Comparison of ENCODE assay signal across 8 cellular contexts in the genomic region with DNA sequence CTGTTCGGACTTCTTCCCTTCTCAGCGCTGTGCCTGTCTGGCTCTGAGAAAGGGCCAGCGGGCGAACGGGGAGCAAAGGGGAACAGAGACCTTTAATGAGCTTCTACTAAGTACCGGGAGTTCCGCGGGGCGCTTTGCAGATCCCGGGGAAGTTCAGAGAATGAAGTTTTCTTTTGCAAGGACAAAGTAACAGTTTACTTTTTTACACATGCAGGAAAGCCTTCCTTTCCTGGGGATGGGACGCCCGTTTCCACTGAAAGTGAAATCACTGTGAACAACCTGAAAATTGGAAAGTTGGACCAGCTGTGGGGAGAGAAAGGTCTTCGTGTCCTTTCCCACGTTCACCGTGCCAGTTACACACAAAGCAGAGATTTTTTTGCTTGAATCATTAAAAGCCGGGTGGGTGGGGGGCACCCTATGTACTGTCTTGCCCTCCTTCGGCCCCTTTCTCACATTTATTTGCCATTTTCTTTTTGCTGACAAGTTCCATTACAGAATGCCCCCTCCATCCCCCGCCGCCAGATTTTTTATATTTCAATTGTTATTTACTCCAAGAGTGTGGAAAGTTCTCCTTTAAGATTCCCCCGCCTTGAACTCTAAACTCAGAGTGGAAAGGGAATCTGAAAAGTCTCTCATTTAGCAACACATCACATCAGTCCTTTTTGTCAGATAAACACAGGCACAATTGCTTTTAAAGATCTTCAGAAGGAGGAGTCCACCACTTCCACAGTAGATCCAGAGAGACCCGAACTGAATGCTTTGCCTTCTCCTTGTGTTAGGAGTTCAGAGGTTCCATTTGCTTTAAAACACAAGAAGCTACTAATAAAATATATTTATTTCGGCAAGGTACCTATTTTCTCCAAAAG. TPM values are rescaled to one million over a fixed set of nuclear protein-coding genes. Genes with fewer than 3 reads are reported as not detected.
A peak's percentile ranks its signal among the peaks of the same experiment; 100 is the strongest.
DNase-seq lines count a peak whose midpoint lies in the region; ATAC-seq, FAIRE-seq and TF ChIP-seq lines count a peak whose summit lies in the region.

No MANE protein-coding gene starts in this region.

- H3K27ac Mint-ChIP-seq in activated T-helper 1 cell treated with anti-CD3 and anti-CD28 coated beads, Interleukin-12 subunit alpha, Interleukin-12 subunit beta, Interleukin-2, Interleukin-4 antibody, amounts not matched to agents 30 ng/mL and 10 ng/mL and 1 ng/mL, durations not matched to agents 14 hours and 24 hours and 36 hours, result peak overlapping the region; percentile 7

- no peaks in the 10 kb centered on the region for H3K36me3 Mint-ChIP-seq in activated T-helper 1 cell treated with anti-CD3 and anti-CD28 coated beads, Interleukin-12 subunit alpha, Interleukin-12 subunit beta, Interleukin-2, Interleukin-4 antibody, amounts not matched to agents 30 ng/mL and 10 ng/mL and 1 ng/mL, durations not matched to agents 14 hours and 24 hours and 36 hours (ENCODE audit: low read depth)

- intact Hi-C loops in activated T-helper 1 cell treated with anti-CD3 and anti-CD28 coated beads, Interleukin-12 subunit alpha, Interleukin-12 subunit beta, Interleukin-2, Interleukin-4 antibody, amounts not matched to agents 30 ng/mL and 10 ng/mL and 1 ng/mL, durations not matched to agents 14 hours and 24 hours and 36 hours (cut with micrococcal nuclease), result loop anchor here (2.0 to 5.0 kb wide), 3 partner anchors 26 to 630 kb away; partner anchors contain the start of genes ATIC and BARD1
- intact Hi-C loops in left ventricle myocardium superior (cut with micrococcal nuclease), result no loop called here

- peak overlapping the region; percentile 85 for H3K4me3 Mint-ChIP-seq in activated T-helper 1 cell treated with anti-CD3 and anti-CD28 coated beads, Interleukin-12 subunit alpha, Interleukin-12 subunit beta, Interleukin-2, Interleukin-4 antibody, amounts not matched to agents 30 ng/mL and 10 ng/mL and 1 ng/mL, durations not matched to agents 14 hours and 24 hours and 36 hours

- DNase-seq in GM06990 (ENCODE audit: extremely low read depth, insufficient read length), result no peak
- no peak for DNase-seq in activated T-helper 1 cell treated with anti-CD3 and anti-CD28 coated beads, Interleukin-12 subunit alpha, Interleukin-12 subunit beta, Interleukin-2, Interleukin-4 antibody, amounts not matched to agents 30 ng/mL and 10 ng/mL and 1 ng/mL, durations not matched to agents 14 hours and 24 hours and 36 hours (ENCODE audit: low spot score)
- peak; percentile 55 for DNase-seq in left ventricle myocardium superior
- DNase-seq in RCC 7860 (ENCODE audit: low spot score), result no peak
- DNase-seq in NCI-H146 treated with DMSO at 0.1 percent for 48 hours (lab: John Stamatoyannopoulos, UW; ENCODE audit: unreplicated experiment), result no peak

- peaks cover 11% of the 10 kb centered on the region for H3K4me1 Mint-ChIP-seq in activated T-helper 1 cell treated with anti-CD3 and anti-CD28 coated beads, Interleukin-12 subunit alpha, Interleukin-12 subunit beta, Interleukin-2, Interleukin-4 antibody, amounts not matched to agents 30 ng/mL and 10 ng/mL and 1 ng/mL, durations not matched to agents 14 hours and 24 hours and 36 hours (ENCODE audit: low read depth)

- H3K36me3 ChIP-seq in GM06990 (ENCODE audit: control insufficient read depth, insufficient read depth, low read length) (no peaks in the 10 kb centered on the region), skeletal muscle satellite cell (ENCODE audit: insufficient read depth, low read length) (peaks cover 38% of the 10 kb centered on the region)

- H3K9ac ChIP-seq in skeletal muscle satellite cell (ENCODE audit: low read depth, low read length), result peak overlapping the region; percentile 99

- no peak for TF ChIP-seq CTCF in GM06990 (IDR thresholded peaks at IDR 0.05; ENCODE audit: insufficient read depth, low read length, poor library complexity, severe bottlenecking)

- peaks cover 47% of the 10 kb centered on the region for H3K4me1 ChIP-seq in skeletal muscle satellite cell (ENCODE audit: control insufficient read depth, insufficient read depth, low read length)

- peak; percentile 14 for ATAC-seq in HG02759 (IDR thresholded peaks at IDR 0.05; ENCODE audit: unreplicated experiment)
- ATAC-seq in left ventricle myocardium superior, result peak; percentile 6
- no peak for ATAC-seq in HG03342 (IDR thresholded peaks at IDR 0.05; ENCODE audit: unreplicated experiment)

- H3K27me3 Mint-ChIP-seq in activated T-helper 1 cell treated with anti-CD3 and anti-CD28 coated beads, Interleukin-12 subunit alpha, Interleukin-12 subunit beta, Interleukin-2, Interleukin-4 antibody, amounts not matched to agents 30 ng/mL and 10 ng/mL and 1 ng/mL, durations not matched to agents 14 hours and 24 hours and 36 hours (ENCODE audit: insufficient read depth), result peaks cover 67% of the 10 kb centered on the region

- H3K9me3 Mint-ChIP-seq in activated T-helper 1 cell treated with anti-CD3 and anti-CD28 coated beads, Interleukin-12 subunit alpha, Interleukin-12 subunit beta, Interleukin-2, Interleukin-4 antibody, amounts not matched to agents 30 ng/mL and 10 ng/mL and 1 ng/mL, durations not matched to agents 14 hours and 24 hours and 36 hours, result no peaks in the 10 kb centered on the region

- no peaks in the 10 kb centered on the region for H3K9me3 ChIP-seq in skeletal muscle satellite cell (replicated peaks; ENCODE audit: low read length)

- H3K4me3 ChIP-seq in GM06990 (replicated peaks; ENCODE audit: low read depth, low read length) (peak overlapping the region; percentile 62), skeletal muscle satellite cell (ENCODE audit: low read length) (peak overlapping the region; percentile 77)

- no peak for FAIRE-seq in RCC 7860 (lab: Jason Lieb, UNC)

- peak overlapping the region; percentile 93 for H3K4me2 ChIP-seq in skeletal muscle satellite cell (ENCODE audit: low read length)

- H3K27me3 ChIP-seq in GM06990 (replicated peaks; ENCODE audit: control insufficient read depth, insufficient read depth, low read length) (no peaks in the 10 kb centered on the region), skeletal muscle satellite cell (ENCODE audit: control insufficient read depth, insufficient read depth, low read length) (no peaks in the 10 kb centered on the region)

RNA-seq across cellular contexts. Expression of gene FN1, which starts 1.1 kb away (rescaled TPM):
- 1.6 and 2.7 TPM in 2 replicates for total RNA-seq in activated T-helper 1 cell treated with anti-CD3 and anti-CD28 coated beads, Interleukin-12 subunit alpha, Interleukin-12 subunit beta, Interleukin-2, Interleukin-4 antibody, amounts not matched to agents 30 ng/mL and 10 ng/mL and 1 ng/mL, durations not matched to agents 14 hours and 24 hours and 36 hours
- total RNA-seq in left ventricle myocardium superior, result 68.9 TPM
- total RNA-seq in skeletal muscle satellite cell (2012; rRNA removed), result 9,411 and 9,536 TPM in 2 replicates

Comparison
In these comparisons a context has a peak if more than half of its experiments do, and no peak if none do; other contexts are left out.
1. RNA of gene FN1, which starts 1.1 kb away (total RNA-seq): 68.9 TPM in left ventricle myocardium superior (single experiment); 1.6 to 2.7 TPM in activated T-helper 1 cell treated with anti-CD3 and anti-CD28 coated beads, Interleukin-12 subunit alpha, Interleukin-12 subunit beta, Interleukin-2, Interleukin-4 antibody, amounts not matched to agents 30 ng/mL and 10 ng/mL and 1 ng/mL, durations not matched to agents 14 hours and 24 hours and 36 hours; every median in the first group is over 10 times any median in the second.